8 cellular contexts compared by ENCODE assay signal in the genomic region with DNA sequence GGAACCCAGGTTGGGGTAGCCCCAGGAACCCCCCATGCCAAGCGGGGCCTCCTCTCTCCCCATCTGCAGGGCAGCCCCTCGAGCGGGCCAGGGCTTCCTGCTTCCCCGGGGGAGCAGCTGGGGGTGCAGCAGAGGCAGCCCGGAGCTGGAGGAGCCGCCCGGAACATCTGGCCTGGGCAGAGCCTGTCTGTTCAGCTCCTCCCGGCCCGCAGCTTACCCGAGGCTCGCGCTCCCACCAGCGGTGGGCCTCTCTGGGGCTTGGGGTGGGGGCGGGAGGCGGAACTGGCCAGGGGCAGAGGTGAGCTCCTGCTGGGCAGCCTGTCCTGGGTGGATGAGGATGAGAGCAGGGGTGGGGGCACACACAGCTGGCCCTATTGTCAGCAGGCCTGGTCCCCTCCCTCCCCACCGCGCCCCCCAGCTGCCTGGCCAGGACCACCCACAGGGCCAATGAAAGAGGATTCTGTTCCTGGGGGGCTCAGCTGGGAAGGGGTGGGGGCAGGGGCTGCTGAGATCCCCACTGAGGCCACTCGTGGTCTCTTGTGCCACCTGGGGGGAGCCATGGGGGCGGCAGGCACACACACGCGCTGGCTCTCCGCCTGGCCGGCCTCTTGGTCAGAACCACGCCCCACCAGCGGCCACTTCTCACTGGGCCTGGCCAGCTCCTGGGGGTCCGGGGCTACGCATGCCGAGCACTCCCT. TPM values are rescaled to one million over a fixed set of nuclear protein-coding genes. Genes with fewer than 3 reads are reported as not detected.
DNase-seq lines count a peak whose midpoint lies in the region; ATAC-seq and TF ChIP-seq lines count a peak whose summit lies in the region.

No MANE protein-coding gene starts in this region.

- H3K4me3 ChIP-seq in H7 (ENCODE audit: insufficient read depth, low read depth, low read length) (no peak overlapping the region), fibroblast of pulmonary artery (replicated peaks; ENCODE audit: low read depth, low read length) (no peak overlapping the region)

- H3K36me3 ChIP-seq in H7 (replicated peaks; ENCODE audit: control insufficient read depth, insufficient read depth, low read length) = no peaks in the 10 kb centered on the region

- POLR2A ChIA-PET in RWPE1 (lab: Yijun Ruan, JAX; ENCODE audit: low non-redundant PET) = interaction anchor here (0.8 kb wide), 1 partner anchor 191 kb away, joined by 4 read pairs; no protein-coding TSS in a partner anchor

- CTCF ChIA-PET in RWPE1 (lab: Yijun Ruan, JAX) = interaction anchor here (0.6 to 2.4 kb wide), 5 partner anchors 10 to 73 kb away, joined by 4 to 8 read pairs (median 6); no protein-coding TSS in a partner anchor

- TF ChIP-seq CTCF in RWPE1 (conservative IDR thresholded peaks at IDR 0.05; ENCODE audit: low read depth) (no peak), fibroblast of pulmonary artery (IDR thresholded peaks at IDR 0.05; ENCODE audit: low read length, missing control alignments) (no peak)

- peak overlapping the region; percentile 84 for H3K27ac ChIP-seq in RWPE1
- H3K27ac ChIP-seq in substantia nigra (ENCODE audit: low read depth, low read length, poor library complexity, severe bottlenecking) = peak overlapping the region; percentile 96

- H3K27me3 ChIP-seq in H7 (ENCODE audit: control insufficient read depth, insufficient read depth, low read length) = no peaks in the 10 kb centered on the region

- DNase-seq in H7 = peak; percentile 89
- DNase-seq in RWPE1 (ENCODE audit: low spot score) = no peak
- DNase-seq in fibroblast of pulmonary artery (ENCODE audit: low read depth) = peak; percentile 38
- DNase-seq in substantia nigra (lab: John Stamatoyannopoulos, UW) = peak in 35 of 49 donors; percentile 17 to 92 (median 49)

- no peak for ATAC-seq in HG03432 (IDR thresholded peaks at IDR 0.05; ENCODE audit: unreplicated experiment)
- ATAC-seq in GM21723 (IDR thresholded peaks at IDR 0.05; ENCODE audit: unreplicated experiment) = no peak
- no peak for ATAC-seq in HG02588 (IDR thresholded peaks at IDR 0.05; ENCODE audit: unreplicated experiment)
- no peak for ATAC-seq in HG02763 (IDR thresholded peaks at IDR 0.05; ENCODE audit: unreplicated experiment)

RNA-seq across cellular contexts. Expression of a gene that starts 34.7 kb away (rescaled TPM):
- total RNA-seq in H7 (2014; rRNA removed; shearing (Covaris generic)) = 8.7 and 19.7 TPM in 2 replicates
